Comparison of ENCODE assay signal across 7 cellular contexts in the genomic region with DNA sequence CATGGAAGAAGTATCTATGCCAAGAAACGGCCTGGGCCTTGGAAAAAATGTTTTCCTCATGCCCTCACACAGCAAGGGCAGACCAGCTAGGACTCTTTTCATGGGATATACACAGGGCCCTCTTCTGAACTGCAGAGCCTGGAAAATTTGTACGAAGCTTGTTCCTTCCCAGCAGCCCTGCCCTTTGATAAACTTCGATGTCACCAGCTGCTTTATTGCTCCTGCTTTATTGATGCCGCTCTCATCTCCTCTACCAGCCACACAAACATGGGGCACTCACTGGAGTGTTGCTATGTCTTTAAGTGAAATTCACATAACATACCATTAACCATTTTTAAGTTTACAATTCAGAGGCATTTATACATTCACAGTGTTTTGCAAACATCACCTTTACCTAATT.
"Had no signal": no experiment of that assay in that cellular context is flagged by ENCODE, and none has a peak within 500 bp of the region (broad histone marks: within the 10 kb centered on the region; RNA-seq: fewer than 3 reads in every experiment).

No MANE protein-coding gene starts in this region.

- FAIRE-seq: H54, HepG2 had no signal

- H3K4me1 Mint-ChIP-seq: H9 had no signal

- H3K4me3 ChIP-seq: GM23248 had no signal

- H3K4me3 Mint-ChIP-seq: H9, IgD-negative memory B cell had no signal

- ATAC-seq: HepG2 had no signal

- H3K36me3 Mint-ChIP-seq: IgD-negative memory B cell had no signal

- DNase-seq: GM23248, GOT3, H9, HCEC 1CT had no signal

- H3K9me3 Mint-ChIP-seq: H9 had no signal

- H3K27ac Mint-ChIP-seq: IgD-negative memory B cell had no signal
